Comparison of ENCODE assay signal across 1 cellular context in the genomic region with DNA sequence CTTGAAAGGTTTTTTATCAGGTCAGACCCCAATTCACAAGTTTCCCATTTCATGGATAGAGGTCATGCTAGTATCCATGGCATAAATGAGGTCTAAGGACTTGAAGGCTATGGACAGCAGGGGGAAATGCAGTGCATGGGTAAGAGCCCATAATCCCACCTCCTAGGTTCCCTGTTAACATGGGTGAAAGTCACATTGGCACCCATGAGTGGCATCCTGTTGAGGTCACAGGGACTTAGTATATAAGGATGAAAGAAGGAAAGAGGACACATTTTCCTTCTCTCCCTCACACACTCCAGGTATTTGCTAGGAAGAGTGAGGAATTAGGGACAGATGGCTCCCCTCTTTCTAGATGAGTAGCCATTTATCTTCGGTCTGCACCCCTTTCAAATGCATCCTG.
A peak's percentile ranks its signal among the peaks of the same experiment; 100 is the strongest.
TF ChIP-seq lines count a peak whose summit lies in the region.

No MANE protein-coding gene starts in this region.

TF ChIP-seq in HepG2, 621 proteins besides CTCF, POLR2A, EP300 and RAD21:
- peak; percentile 99 for TF ChIP-seq ZNF616 (CRISPR knock-in tag; IDR thresholded peaks at IDR 0.05; ENCODE audit: low read depth)
- TF ChIP-seq, protein P1, sequence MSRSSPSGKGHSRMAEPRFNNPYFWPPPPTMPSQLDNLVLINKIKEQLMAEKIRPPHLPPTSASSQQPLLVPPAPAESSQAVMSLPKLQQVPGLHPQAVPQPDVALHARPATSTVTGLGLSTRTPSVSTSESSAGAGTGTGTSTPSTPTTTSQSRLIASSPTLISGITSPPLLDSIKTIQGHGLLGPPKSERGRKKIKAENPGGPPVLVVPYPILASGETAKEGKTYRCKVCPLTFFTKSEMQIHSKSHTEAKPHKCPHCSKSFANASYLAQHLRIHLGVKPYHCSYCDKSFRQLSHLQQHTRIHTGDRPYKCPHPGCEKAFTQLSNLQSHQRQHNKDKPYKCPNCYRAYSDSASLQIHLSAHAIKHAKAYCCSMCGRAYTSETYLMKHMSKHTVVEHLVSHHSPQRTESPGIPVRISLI (CRISPR knock-in tag; IDR thresholded peaks at IDR 0.05; ENCODE audit: borderline replicate concordance): no peak
